ENCODE assay signal across 1 cellular context in the genomic region with DNA sequence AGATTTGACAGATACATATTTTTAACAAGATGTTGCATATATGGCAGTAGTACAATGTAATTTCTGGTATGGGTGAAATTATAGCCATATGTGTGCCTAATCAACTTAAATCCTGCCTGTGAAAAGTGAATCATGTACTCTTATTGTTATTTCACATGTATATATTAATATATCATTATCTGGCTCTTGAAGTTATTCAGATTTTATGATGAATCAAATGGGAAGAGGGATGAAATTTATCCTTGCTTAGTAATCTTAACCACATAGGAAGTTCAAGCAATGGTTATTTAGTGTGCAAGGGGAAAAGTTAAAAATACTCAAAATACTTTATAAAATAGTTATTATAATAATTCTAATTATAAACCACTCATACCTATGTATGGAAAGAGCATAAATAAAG.
TF ChIP-seq lines count a peak whose summit lies in the region.

No MANE protein-coding gene starts in this region.

TF ChIP-seq in SK-N-SH treated with all-trans-retinoic acid at 6 μM for 48 hours, 23 proteins besides CTCF, POLR2A, EP300 and RAD21 (continued from another document):
- TF ChIP-seq SNAI2 (CRISPR knock-in tag; IDR thresholded peaks at IDR 0.05) (no peak), ZNF565 (CRISPR knock-in tag; conservative IDR thresholded peaks at IDR 0.05; ENCODE audit: low read depth) (no peak), ZNF8 (CRISPR knock-in tag; IDR thresholded peaks at IDR 0.05) (no peak), ESRRG (CRISPR knock-in tag; IDR thresholded peaks at IDR 0.05) (no peak), CSDC2 (CRISPR knock-in tag; IDR thresholded peaks at IDR 0.05) (no peak), OSR1 (CRISPR knock-in tag; IDR thresholded peaks at IDR 0.05) (no peak), ARNTL (CRISPR knock-in tag; IDR thresholded peaks at IDR 0.05; ENCODE audit: borderline replicate concordance, low read depth) (no peak), TOX (CRISPR knock-in tag; IDR thresholded peaks at IDR 0.05; ENCODE audit: borderline replicate concordance) (no peak), GLIS3 (CRISPR knock-in tag; IDR thresholded peaks at IDR 0.05) (no peak), RARB (CRISPR knock-in tag; IDR thresholded peaks at IDR 0.05) (no peak), ZFP3 (CRISPR knock-in tag; IDR thresholded peaks at IDR 0.05) (no peak)
- TF ChIP-seq, protein P1, sequence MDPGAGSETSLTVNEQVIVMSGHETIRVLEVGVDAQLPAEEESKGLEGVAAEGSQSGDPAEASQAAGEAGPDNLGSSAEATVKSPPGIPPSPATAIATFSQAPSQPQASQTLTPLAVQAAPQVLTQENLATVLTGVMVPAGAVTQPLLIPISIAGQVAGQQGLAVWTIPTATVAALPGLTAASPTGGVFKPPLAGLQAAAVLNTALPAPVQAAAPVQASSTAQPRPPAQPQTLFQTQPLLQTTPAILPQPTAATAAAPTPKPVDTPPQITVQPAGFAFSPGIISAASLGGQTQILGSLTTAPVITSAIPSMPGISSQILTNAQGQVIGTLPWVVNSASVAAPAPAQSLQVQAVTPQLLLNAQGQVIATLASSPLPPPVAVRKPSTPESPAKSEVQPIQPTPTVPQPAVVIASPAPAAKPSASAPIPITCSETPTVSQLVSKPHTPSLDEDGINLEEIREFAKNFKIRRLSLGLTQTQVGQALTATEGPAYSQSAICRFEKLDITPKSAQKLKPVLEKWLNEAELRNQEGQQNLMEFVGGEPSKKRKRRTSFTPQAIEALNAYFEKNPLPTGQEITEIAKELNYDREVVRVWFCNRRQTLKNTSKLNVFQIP (CRISPR knock-in tag; IDR thresholded peaks at IDR 0.05; ENCODE audit: borderline replicate concordance, low read depth): no peak
- TF ChIP-seq, protein P2, sequence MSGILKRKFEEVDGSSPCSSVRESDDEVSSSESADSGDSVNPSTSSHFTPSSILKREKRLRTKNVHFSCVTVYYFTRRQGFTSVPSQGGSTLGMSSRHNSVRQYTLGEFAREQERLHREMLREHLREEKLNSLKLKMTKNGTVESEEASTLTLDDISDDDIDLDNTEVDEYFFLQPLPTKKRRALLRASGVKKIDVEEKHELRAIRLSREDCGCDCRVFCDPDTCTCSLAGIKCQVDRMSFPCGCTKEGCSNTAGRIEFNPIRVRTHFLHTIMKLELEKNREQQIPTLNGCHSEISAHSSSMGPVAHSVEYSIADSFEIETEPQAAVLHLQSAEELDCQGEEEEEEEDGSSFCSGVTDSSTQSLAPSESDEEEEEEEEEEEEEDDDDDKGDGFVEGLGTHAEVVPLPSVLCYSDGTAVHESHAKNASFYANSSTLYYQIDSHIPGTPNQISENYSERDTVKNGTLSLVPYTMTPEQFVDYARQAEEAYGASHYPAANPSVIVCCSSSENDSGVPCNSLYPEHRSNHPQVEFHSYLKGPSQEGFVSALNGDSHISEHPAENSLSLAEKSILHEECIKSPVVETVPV (CRISPR knock-in tag; IDR thresholded peaks at IDR 0.05): no peak
